1 cellular context compared by ENCODE assay signal in the genomic region with DNA sequence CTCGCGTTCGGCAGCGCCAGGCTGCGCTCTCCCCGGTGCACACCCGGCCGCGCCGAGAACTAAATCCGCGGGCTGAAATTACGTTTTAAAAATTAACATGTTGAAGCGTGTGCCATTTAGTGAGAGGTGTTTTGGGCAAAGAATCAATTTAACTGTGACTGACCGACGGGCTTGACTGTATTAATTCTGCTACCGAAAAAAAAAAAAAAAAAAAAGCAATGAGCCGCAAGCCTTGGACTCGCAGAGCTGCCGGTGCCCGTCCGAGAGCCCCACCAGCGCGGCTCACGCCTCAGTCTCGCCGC.
TF ChIP-seq lines count a peak whose summit lies in the region.

No MANE protein-coding gene starts in this region.

TF ChIP-seq in neural cell, 6 proteins besides CTCF, POLR2A, EP300 and RAD21 (continued from another document):
- TF ChIP-seq, protein P1, sequence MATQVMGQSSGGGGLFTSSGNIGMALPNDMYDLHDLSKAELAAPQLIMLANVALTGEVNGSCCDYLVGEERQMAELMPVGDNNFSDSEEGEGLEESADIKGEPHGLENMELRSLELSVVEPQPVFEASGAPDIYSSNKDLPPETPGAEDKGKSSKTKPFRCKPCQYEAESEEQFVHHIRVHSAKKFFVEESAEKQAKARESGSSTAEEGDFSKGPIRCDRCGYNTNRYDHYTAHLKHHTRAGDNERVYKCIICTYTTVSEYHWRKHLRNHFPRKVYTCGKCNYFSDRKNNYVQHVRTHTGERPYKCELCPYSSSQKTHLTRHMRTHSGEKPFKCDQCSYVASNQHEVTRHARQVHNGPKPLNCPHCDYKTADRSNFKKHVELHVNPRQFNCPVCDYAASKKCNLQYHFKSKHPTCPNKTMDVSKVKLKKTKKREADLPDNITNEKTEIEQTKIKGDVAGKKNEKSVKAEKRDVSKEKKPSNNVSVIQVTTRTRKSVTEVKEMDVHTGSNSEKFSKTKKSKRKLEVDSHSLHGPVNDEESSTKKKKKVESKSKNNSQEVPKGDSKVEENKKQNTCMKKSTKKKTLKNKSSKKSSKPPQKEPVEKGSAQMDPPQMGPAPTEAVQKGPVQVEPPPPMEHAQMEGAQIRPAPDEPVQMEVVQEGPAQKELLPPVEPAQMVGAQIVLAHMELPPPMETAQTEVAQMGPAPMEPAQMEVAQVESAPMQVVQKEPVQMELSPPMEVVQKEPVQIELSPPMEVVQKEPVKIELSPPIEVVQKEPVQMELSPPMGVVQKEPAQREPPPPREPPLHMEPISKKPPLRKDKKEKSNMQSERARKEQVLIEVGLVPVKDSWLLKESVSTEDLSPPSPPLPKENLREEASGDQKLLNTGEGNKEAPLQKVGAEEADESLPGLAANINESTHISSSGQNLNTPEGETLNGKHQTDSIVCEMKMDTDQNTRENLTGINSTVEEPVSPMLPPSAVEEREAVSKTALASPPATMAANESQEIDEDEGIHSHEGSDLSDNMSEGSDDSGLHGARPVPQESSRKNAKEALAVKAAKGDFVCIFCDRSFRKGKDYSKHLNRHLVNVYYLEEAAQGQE (IDR thresholded peaks at IDR 0.05; ENCODE audit: borderline replicate concordance) = no peak
- no peak for TF ChIP-seq POLR2AphosphoS5 (IDR thresholded peaks at IDR 0.05)
TF ChIP-seq in neural cell: peak in this region for 0.
